Comparison of ENCODE assay signal across 2 cellular contexts in genomic region chr10:102451105-102451969, GRCh38.
TF ChIP-seq lines count a peak whose summit lies in the region.

A gene with protein sequence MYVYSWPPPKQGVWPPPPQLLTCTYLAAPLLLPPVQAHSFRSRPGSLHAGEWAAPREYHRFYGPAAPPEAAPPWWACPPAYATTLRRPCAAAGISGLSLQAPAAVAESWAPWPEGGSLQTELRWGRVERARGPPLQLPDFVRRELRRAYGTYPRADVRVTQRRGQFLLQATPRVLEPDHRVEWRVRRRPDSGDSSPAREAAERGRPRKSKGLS (minus strand): TSS chr10:102451543. CDS start chr10:102451093, 450 bp downstream.

TF ChIP-seq in A549, 52 proteins besides CTCF, POLR2A, EP300 and RAD21 (continued from another document):
- TF ChIP-seq BCL3 (IDR thresholded peaks at IDR 0.05) = no peak

TF ChIP-seq in HEK293, 187 proteins besides CTCF, POLR2A, EP300 and RAD21 (continued from another document):
- TF ChIP-seq, protein P1, sequence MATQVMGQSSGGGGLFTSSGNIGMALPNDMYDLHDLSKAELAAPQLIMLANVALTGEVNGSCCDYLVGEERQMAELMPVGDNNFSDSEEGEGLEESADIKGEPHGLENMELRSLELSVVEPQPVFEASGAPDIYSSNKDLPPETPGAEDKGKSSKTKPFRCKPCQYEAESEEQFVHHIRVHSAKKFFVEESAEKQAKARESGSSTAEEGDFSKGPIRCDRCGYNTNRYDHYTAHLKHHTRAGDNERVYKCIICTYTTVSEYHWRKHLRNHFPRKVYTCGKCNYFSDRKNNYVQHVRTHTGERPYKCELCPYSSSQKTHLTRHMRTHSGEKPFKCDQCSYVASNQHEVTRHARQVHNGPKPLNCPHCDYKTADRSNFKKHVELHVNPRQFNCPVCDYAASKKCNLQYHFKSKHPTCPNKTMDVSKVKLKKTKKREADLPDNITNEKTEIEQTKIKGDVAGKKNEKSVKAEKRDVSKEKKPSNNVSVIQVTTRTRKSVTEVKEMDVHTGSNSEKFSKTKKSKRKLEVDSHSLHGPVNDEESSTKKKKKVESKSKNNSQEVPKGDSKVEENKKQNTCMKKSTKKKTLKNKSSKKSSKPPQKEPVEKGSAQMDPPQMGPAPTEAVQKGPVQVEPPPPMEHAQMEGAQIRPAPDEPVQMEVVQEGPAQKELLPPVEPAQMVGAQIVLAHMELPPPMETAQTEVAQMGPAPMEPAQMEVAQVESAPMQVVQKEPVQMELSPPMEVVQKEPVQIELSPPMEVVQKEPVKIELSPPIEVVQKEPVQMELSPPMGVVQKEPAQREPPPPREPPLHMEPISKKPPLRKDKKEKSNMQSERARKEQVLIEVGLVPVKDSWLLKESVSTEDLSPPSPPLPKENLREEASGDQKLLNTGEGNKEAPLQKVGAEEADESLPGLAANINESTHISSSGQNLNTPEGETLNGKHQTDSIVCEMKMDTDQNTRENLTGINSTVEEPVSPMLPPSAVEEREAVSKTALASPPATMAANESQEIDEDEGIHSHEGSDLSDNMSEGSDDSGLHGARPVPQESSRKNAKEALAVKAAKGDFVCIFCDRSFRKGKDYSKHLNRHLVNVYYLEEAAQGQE (tag by site-specific recombination; IDR thresholded peaks at IDR 0.05) = no peak
- TF ChIP-seq, protein P2, sequence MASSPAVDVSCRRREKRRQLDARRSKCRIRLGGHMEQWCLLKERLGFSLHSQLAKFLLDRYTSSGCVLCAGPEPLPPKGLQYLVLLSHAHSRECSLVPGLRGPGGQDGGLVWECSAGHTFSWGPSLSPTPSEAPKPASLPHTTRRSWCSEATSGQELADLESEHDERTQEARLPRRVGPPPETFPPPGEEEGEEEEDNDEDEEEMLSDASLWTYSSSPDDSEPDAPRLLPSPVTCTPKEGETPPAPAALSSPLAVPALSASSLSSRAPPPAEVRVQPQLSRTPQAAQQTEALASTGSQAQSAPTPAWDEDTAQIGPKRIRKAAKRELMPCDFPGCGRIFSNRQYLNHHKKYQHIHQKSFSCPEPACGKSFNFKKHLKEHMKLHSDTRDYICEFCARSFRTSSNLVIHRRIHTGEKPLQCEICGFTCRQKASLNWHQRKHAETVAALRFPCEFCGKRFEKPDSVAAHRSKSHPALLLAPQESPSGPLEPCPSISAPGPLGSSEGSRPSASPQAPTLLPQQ (tag by site-specific recombination; IDR thresholded peaks at IDR 0.05) = 0 out of 2 replicates have a peak, but pooled peaks have one; percentile 18
- TF ChIP-seq SETDB1 (IDR thresholded peaks at IDR 0.05; ENCODE audit: insufficient read length, low read length) (no peak), ZBTB48 (tag by site-specific recombination; IDR thresholded peaks at IDR 0.05) (no peak), ZBTB17 (tag by site-specific recombination; IDR thresholded peaks at IDR 0.05) (peak; percentile 87), ZFHX2 (tag by site-specific recombination; conservative IDR thresholded peaks at IDR 0.05) (0 out of 2 replicates have a peak, but pooled peaks have one; percentile 3), SP7 (tag by site-specific recombination; IDR thresholded peaks at IDR 0.05) (no peak), ZNF112 (tag by site-specific recombination; IDR thresholded peaks at IDR 0.05) (no peak), ZNF341 (tag by site-specific recombination; IDR thresholded peaks at IDR 0.05; ENCODE audit: low read depth) (peak; percentile 90), KLF9 (tag by site-specific recombination; IDR thresholded peaks at IDR 0.05; ENCODE audit: low read depth) (0 out of 2 replicates have a peak, but pooled peaks have one; percentile 3), ZNF660 (tag by site-specific recombination; IDR thresholded peaks at IDR 0.05) (no peak), GLIS1 (tag by site-specific recombination; IDR thresholded peaks at IDR 0.05) (no peak), IKZF3 (tag by site-specific recombination; IDR thresholded peaks at IDR 0.05) (0 out of 2 replicates have a peak, but pooled peaks have one; percentile 6), ZBTB11 (tag by site-specific recombination; conservative IDR thresholded peaks at IDR 0.05; ENCODE audit: low read depth) (no peak), GLIS2 (tag by site-specific recombination; IDR thresholded peaks at IDR 0.05) (peak; percentile 19), ZNF335 (tag by site-specific recombination; conservative IDR thresholded peaks at IDR 0.05) (peak; percentile 33), SP2 (tag by site-specific recombination; IDR thresholded peaks at IDR 0.05) (no peak), ZEB2 (tag by site-specific recombination; IDR thresholded peaks at IDR 0.05) (0 out of 2 replicates have a peak, but pooled peaks have one; percentile 48), ZFP69B (tag by site-specific recombination; IDR thresholded peaks at IDR 0.05) (peak; percentile 31; the same call in 1 of the 2 replicates)
- TF ChIP-seq, protein P3, sequence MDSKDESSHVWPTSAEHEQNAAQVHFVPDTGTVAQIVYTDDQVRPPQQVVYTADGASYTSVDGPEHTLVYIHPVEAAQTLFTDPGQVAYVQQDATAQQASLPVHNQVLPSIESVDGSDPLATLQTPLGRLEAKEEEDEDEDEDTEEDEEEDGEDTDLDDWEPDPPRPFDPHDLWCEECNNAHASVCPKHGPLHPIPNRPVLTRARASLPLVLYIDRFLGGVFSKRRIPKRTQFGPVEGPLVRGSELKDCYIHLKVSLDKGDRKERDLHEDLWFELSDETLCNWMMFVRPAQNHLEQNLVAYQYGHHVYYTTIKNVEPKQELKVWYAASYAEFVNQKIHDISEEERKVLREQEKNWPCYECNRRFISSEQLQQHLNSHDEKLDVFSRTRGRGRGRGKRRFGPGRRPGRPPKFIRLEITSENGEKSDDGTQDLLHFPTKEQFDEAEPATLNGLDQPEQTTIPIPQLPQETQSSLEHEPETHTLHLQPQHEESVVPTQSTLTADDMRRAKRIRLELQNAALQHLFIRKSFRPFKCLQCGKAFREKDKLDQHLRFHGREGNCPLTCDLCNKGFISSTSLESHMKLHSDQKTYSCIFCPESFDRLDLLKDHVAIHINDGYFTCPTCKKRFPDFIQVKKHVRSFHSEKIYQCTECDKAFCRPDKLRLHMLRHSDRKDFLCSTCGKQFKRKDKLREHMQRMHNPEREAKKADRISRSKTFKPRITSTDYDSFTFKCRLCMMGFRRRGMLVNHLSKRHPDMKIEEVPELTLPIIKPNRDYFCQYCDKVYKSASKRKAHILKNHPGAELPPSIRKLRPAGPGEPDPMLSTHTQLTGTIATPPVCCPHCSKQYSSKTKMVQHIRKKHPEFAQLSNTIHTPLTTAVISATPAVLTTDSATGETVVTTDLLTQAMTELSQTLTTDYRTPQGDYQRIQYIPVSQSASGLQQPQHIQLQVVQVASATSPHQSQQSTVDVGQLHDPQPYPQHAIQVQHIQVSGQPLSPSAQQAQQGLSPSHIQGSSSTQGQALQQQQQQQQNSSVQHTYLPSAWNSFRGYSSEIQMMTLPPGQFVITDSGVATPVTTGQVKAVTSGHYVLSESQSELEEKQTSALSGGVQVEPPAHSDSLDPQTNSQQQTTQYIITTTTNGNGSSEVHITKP (tag by site-specific recombination; IDR thresholded peaks at IDR 0.05) = peak; percentile 51
- TF ChIP-seq, protein P4, sequence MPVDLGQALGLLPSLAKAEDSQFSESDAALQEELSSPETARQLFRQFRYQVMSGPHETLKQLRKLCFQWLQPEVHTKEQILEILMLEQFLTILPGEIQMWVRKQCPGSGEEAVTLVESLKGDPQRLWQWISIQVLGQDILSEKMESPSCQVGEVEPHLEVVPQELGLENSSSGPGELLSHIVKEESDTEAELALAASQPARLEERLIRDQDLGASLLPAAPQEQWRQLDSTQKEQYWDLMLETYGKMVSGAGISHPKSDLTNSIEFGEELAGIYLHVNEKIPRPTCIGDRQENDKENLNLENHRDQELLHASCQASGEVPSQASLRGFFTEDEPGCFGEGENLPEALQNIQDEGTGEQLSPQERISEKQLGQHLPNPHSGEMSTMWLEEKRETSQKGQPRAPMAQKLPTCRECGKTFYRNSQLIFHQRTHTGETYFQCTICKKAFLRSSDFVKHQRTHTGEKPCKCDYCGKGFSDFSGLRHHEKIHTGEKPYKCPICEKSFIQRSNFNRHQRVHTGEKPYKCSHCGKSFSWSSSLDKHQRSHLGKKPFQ (tag by site-specific recombination; IDR thresholded peaks at IDR 0.05) = no peak
